11 cellular contexts compared by ENCODE assay signal in genomic region chr12:31804185-31804504, GRCh38.
A peak's percentile ranks its signal among the peaks of the same experiment; 100 is the strongest.
DNase-seq lines count a peak whose midpoint lies in the region; ATAC-seq and TF ChIP-seq lines count a peak whose summit lies in the region.
"Had no signal": no experiment of that assay in that cellular context is flagged by ENCODE, and none has a peak within 500 bp of the region (broad histone marks: within the 10 kb centered on the region; RNA-seq: fewer than 3 reads in every experiment).

No MANE protein-coding gene starts in this region.

- H3K9me3 Mint-ChIP-seq in activated T-helper 17 cell treated with anti-CD3 and anti-CD28 coated beads, Interleukin-2, amount 50 U/mL, for 72 hours: no peaks in the 10 kb centered on the region

- H3K27ac ChIP-seq in ACC112 (ENCODE audit: low read depth, low read length): no peak overlapping the region
- H3K27ac ChIP-seq: brain microvascular endothelial cell had no signal

- ATAC-seq in GM18505 (IDR thresholded peaks at IDR 0.05; ENCODE audit: unreplicated experiment) (peak; percentile 35), HG03108 (IDR thresholded peaks at IDR 0.05; ENCODE audit: unreplicated experiment) (peak; percentile 41), Right ventricle myocardium superior (ENCODE audit: poor library complexity) (no peak)
- peak; percentile 73 for ATAC-seq in activated T-helper 17 cell treated with anti-CD3 and anti-CD28 coated beads, Interleukin-2, amount 50 U/mL, for 72 hours (replicated peaks)

- H3K27me3 ChIP-seq in ACC112 (ENCODE audit: insufficient read depth, low read length): no peaks in the 10 kb centered on the region
- H3K27me3 ChIP-seq: brain microvascular endothelial cell had no signal

- H3K4me1 ChIP-seq in ACC112 (ENCODE audit: control insufficient read depth, insufficient read depth, low read length, unreplicated experiment): no peaks in the 10 kb centered on the region

- no peaks in the 10 kb centered on the region for H3K36me3 Mint-ChIP-seq in activated T-helper 17 cell treated with anti-CD3 and anti-CD28 coated beads, Interleukin-2, amount 50 U/mL, for 72 hours (ENCODE audit: low read depth)

- peaks cover 40% of the 10 kb centered on the region for H3K4me1 Mint-ChIP-seq in activated T-helper 17 cell treated with anti-CD3 and anti-CD28 coated beads, Interleukin-2, amount 50 U/mL, for 72 hours

- no peaks in the 10 kb centered on the region for H3K36me3 ChIP-seq in ACC112 (ENCODE audit: insufficient read depth, low read length)
- H3K36me3 ChIP-seq: brain microvascular endothelial cell had no signal

- H3K27me3 Mint-ChIP-seq in activated T-helper 17 cell treated with anti-CD3 and anti-CD28 coated beads, Interleukin-2, amount 50 U/mL, for 72 hours: no peaks in the 10 kb centered on the region

- no peak overlapping the region for H3K4me3 ChIP-seq in ACC112 (ENCODE audit: low read depth, low read length)

- DNase-seq in DMS153 treated with DMSO at 0.1 percent for 48 hours (lab: John Stamatoyannopoulos, UW; ENCODE audit: unreplicated experiment) (no peak), NCI-H69 (lab: John Stamatoyannopoulos, UW) (no peak), Right ventricle myocardium superior (no peak), ACHN (no peak)
- DNase-seq: activated CD8-positive, alpha-beta memory T cell treated with anti-CD3 and anti-CD28 coated beads for 24 hours; AML-193; brain microvascular endothelial cell had no signal

- peak overlapping the region; percentile 1 for H2AFZ ChIP-seq in ACC112 (ENCODE audit: low read length, unreplicated experiment)

- H3K79me2 ChIP-seq in ACC112 (ENCODE audit: control insufficient read depth, insufficient read depth, low read length, unreplicated experiment): no peaks in the 10 kb centered on the region

- in situ Hi-C loops in ACHN (cut with HindIII; ENCODE audit: low pct_ligation_motif_present, low pct_unique_long_range_greater_than_20kb, low sequenced_read_pairs): no loop called here

- intact Hi-C loops in Right ventricle myocardium superior (cut with DNase I): no loop called here

- peak overlapping the region; percentile 18 for H3K27ac Mint-ChIP-seq in activated T-helper 17 cell treated with anti-CD3 and anti-CD28 coated beads, Interleukin-2, amount 50 U/mL, for 72 hours

- no peak for TF ChIP-seq POLR2A in GM18505 (IDR thresholded peaks at IDR 0.05; ENCODE audit: borderline replicate concordance, extremely low read depth, insufficient read depth, insufficient read length)

- peak overlapping the region; percentile 49 for H3K4me3 Mint-ChIP-seq in activated T-helper 17 cell treated with anti-CD3 and anti-CD28 coated beads, Interleukin-2, amount 50 U/mL, for 72 hours
